ENCODE assay signal across 8 cellular contexts in the genomic region with DNA sequence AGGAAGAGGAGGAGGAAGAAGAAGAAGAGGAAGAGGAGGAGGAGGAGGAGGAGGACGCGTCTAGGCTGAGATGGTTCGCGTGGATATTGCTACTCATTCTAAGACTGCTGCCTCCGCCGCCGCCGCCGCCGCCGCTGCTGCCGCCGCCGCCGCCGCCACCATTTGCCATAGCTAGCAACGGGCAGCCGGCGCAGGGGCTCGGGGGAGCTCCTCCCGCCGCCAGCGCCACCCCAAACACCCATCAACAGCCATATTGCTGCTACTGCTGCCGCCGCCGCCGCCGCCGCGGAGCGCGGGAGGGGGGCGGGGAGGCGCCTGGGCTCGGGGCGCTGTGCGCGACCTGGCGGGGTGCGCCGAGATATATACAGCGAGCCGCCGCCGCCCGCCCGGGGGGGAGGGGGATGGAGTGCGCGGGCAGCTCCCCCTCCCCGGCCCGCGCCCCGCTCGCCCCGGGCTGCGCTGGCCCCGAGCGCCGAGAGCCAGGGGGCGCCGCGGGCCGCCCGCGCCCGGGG. TPM values are rescaled to one million over a fixed set of nuclear protein-coding genes. Genes with fewer than 3 reads are reported as not detected.
DNase-seq lines count a peak whose midpoint lies in the region; ATAC-seq, FAIRE-seq and TF ChIP-seq lines count a peak whose summit lies in the region.

Gene KCNMA1, minus strand, starts transcription at position 335 of the 512 bp plus-strand sequence.

- H3K9me3 ChIP-seq in T-helper 17 cell (ENCODE audit: control insufficient read depth, low read length, poor library complexity, severe bottlenecking) = no peaks in the 10 kb centered on the region
- H3K9me3 ChIP-seq in thyroid gland = no peaks in the 10 kb centered on the region

- DNase-seq in A172 (ENCODE audit: low spot score) = peak; percentile 61
- no peak for DNase-seq in GM12892 (ENCODE audit: insufficient read length)
- DNase-seq in T-helper 17 cell = no peak
- no peak for DNase-seq in fibroblast of pulmonary artery (ENCODE audit: low read depth)
- no peak for DNase-seq in neural crest cell (ENCODE audit: low read depth, low spot score)
- no peak for DNase-seq in NK-92 (lab: John Stamatoyannopoulos, UW; ENCODE audit: unreplicated experiment)
- DNase-seq in thyroid gland = no peak

- no peaks in the 10 kb centered on the region for H3K9me3 Mint-ChIP-seq in neural crest cell

- H3K36me3 ChIP-seq in thyroid gland = no peaks in the 10 kb centered on the region

- H3K27me3 ChIP-seq in thyroid gland = peaks cover 17% of the 10 kb centered on the region

- no peak within 1 kb of the TSS for H3K27ac Mint-ChIP-seq in T-helper 17 cell
- no peak within 1 kb of the TSS for H3K27ac Mint-ChIP-seq in neural crest cell (ENCODE audit: unreplicated experiment)

- H3K4me1 Mint-ChIP-seq in T-helper 17 cell = peaks cover 17% of the 10 kb centered on the region
- peaks cover 8% of the 10 kb centered on the region for H3K4me1 Mint-ChIP-seq in neural crest cell

- TF ChIP-seq POLR2A in GM12892 (IDR thresholded peaks at IDR 0.05; ENCODE audit: low read depth, low read length) (no peak), thyroid gland (IDR thresholded peaks at IDR 0.05) (no peak)

- H3K4me3 Mint-ChIP-seq in T-helper 17 cell = peak within 1 kb of the TSS; percentile 59
- H3K4me3 Mint-ChIP-seq in neural crest cell = peak within 1 kb of the TSS; percentile 87

- intact Hi-C loops in thyroid gland (cut with DNase I) = no loop called here

- FAIRE-seq in GM12892 (lab: Jason Lieb, UNC) = peak; percentile 14

- peaks cover 0 to 12% of the 10 kb centered on the region in 2 donors for H3K4me1 ChIP-seq in thyroid gland

- H3K4me3 ChIP-seq in fibroblast of pulmonary artery (replicated peaks; ENCODE audit: low read depth, low read length) (peak within 1 kb of the TSS; percentile 45), thyroid gland (replicated peaks in 1 of 3) (peak within 1 kb of the TSS in 1 of 3 donors; percentile 27)

- no peak within 1 kb of the TSS for H3K27ac ChIP-seq in thyroid gland

- no peak for ATAC-seq in T-helper 17 cell
- ATAC-seq in GM21737 (IDR thresholded peaks at IDR 0.05; ENCODE audit: unreplicated experiment) = no peak

- 1 to 8% methylated on average over 7 to 19 of the region's 66 CpGs for WGBS in thyroid gland, 2 donors

- H3K36me3 Mint-ChIP-seq in T-helper 17 cell (ENCODE audit: low read depth) (peaks cover 2% of the 10 kb centered on the region), neural crest cell (ENCODE audit: low read depth) (peaks cover 2% of the 10 kb centered on the region)

- TF ChIP-seq CTCF in fibroblast of pulmonary artery (IDR thresholded peaks at IDR 0.05; ENCODE audit: low read length, missing control alignments) = no peak
- no peak for TF ChIP-seq CTCF in neural crest cell (conservative IDR thresholded peaks at IDR 0.05)
- no peak for TF ChIP-seq CTCF in thyroid gland (IDR thresholded peaks at IDR 0.05)

- H3K27me3 Mint-ChIP-seq in T-helper 17 cell (peaks cover 86% of the 10 kb centered on the region), neural crest cell (ENCODE audit: low read depth) (peaks cover 87% of the 10 kb centered on the region)

RNA-seq across cellular contexts. Expression of gene KCNMA1, which starts in this region (rescaled TPM):
- total RNA-seq in A172 (2014; rRNA removed; shearing (Covaris generic)) = 38.5 and 50.7 TPM in 2 replicates
- polyA plus RNA-seq in GM12892 (2012; ENCODE audit: missing spikeins) = 31.4 TPM
- total RNA-seq in T-helper 17 cell (under 1 TPM in 1 of 2 donors, not detected in 1; 0.27 TPM), neural crest cell (0.93 and 1.7 TPM in 2 replicates), thyroid gland (1 to 10 TPM; 2.5 to 5.1 (median 3.6) TPM)
